8 cellular contexts compared by ENCODE assay signal in the genomic region with DNA sequence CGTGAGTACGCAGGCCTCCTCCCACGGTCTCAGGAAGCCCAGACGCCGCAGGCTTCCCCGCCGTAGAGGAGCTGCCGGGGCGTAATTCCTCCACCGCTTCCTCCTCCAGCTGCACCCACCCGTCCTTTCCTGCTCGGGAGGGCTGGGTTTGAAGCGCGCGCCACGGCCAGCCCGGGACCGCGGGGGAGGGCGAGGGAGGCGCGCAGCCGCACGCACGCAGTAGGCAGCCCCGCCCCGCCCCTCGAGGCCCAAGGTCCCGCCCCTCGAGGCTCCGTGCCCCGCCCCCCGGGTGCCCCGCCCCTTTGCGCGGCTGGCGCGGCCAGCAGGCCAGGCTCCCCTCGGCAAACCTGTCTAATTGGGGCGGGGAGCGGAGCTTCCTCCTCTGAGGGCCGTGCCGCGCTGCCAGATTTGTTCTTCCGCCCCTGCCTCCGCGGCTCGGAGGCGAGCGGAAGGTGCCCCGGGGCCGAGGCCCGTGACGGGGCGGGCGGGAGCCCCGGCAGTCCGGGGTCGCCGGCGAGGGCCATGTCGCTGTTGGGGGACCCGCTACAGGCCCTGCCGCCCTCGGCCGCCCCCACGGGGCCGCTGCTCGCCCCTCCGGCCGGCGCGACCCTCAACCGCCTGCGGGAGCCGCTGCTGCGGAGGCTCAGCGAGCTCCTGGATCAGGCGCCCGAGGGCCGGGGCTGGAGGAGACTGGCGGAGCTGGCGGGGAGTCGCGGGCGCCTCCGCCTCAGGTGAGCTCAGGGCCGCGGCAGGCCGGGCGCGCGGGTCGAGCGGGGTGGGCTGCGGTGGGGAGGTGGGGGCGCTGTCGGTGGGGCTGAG. TPM values are rescaled to one million over a fixed set of nuclear protein-coding genes. Genes with fewer than 3 reads are reported as not detected.
DNase-seq lines count a peak whose midpoint lies in the region; ATAC-seq and TF ChIP-seq lines count a peak whose summit lies in the region.

A gene with protein sequence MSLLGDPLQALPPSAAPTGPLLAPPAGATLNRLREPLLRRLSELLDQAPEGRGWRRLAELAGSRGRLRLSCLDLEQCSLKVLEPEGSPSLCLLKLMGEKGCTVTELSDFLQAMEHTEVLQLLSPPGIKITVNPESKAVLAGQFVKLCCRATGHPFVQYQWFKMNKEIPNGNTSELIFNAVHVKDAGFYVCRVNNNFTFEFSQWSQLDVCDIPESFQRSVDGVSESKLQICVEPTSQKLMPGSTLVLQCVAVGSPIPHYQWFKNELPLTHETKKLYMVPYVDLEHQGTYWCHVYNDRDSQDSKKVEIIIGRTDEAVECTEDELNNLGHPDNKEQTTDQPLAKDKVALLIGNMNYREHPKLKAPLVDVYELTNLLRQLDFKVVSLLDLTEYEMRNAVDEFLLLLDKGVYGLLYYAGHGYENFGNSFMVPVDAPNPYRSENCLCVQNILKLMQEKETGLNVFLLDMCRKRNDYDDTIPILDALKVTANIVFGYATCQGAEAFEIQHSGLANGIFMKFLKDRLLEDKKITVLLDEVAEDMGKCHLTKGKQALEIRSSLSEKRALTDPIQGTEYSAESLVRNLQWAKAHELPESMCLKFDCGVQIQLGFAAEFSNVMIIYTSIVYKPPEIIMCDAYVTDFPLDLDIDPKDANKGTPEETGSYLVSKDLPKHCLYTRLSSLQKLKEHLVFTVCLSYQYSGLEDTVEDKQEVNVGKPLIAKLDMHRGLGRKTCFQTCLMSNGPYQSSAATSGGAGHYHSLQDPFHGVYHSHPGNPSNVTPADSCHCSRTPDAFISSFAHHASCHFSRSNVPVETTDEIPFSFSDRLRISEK (plus strand): TSS at position 344 of the 819 bp plus-strand sequence. CDS start 179 bp downstream, at position 523.

- H3K27me3 ChIP-seq in ovary (no peaks in the 10 kb centered on the region), thymus (ENCODE audit: control insufficient read depth, insufficient read depth) (no peaks in the 10 kb centered on the region)

- ATAC-seq in HG02610 (IDR thresholded peaks at IDR 0.05; ENCODE audit: unreplicated experiment): peak; percentile 77
- peak; percentile 79 to 87 for ATAC-seq in activated naive CD4-positive, alpha-beta T cell treated with anti-CD3 and anti-CD28 coated beads, Interleukin-2, amount 50 U/mL, for 72 hours

- intact Hi-C loops in ovary (cut with DNase I): no loop called here

- H3K27ac ChIP-seq in ovary (peak within 1 kb of the TSS; percentile 80 to 93), thymus (ENCODE audit: low read depth) (peak within 1 kb of the TSS; percentile 89)

- H3K9me3 ChIP-seq in ovary: no peaks in the 10 kb centered on the region
- H3K9me3 ChIP-seq in thymus (ENCODE audit: control insufficient read depth): no peaks in the 10 kb centered on the region

- H3K36me3 Mint-ChIP-seq in activated naive CD4-positive, alpha-beta T cell treated with anti-CD3 and anti-CD28 coated beads, Interleukin-2, amount 50 U/mL, for 72 hours: peaks cover 10 to 30% of the 10 kb centered on the region in 2 donors
- H3K36me3 Mint-ChIP-seq in glutamatergic neuron (ENCODE audit: unreplicated experiment): no peaks in the 10 kb centered on the region

- H3K27ac Mint-ChIP-seq in activated naive CD4-positive, alpha-beta T cell treated with anti-CD3 and anti-CD28 coated beads, Interleukin-2, amount 50 U/mL, for 72 hours: peak within 1 kb of the TSS; percentile 90 to 98
- peak within 1 kb of the TSS; percentile 59 for H3K27ac Mint-ChIP-seq in glutamatergic neuron (ENCODE audit: unreplicated experiment)

- H3K4me1 ChIP-seq in ovary (ENCODE audit: insufficient read depth): peaks cover 3% of the 10 kb centered on the region
- H3K4me1 ChIP-seq in thymus (ENCODE audit: control insufficient read depth, insufficient read depth, low read length): peaks cover 10% of the 10 kb centered on the region

- no peaks in the 10 kb centered on the region for H3K27me3 Mint-ChIP-seq in glutamatergic neuron (ENCODE audit: unreplicated experiment)

- no peaks in the 10 kb centered on the region for H3K36me3 ChIP-seq in ovary
- no peaks in the 10 kb centered on the region for H3K36me3 ChIP-seq in thymus (ENCODE audit: control insufficient read depth, insufficient read depth)

- no peaks in the 10 kb centered on the region for H3K4me1 Mint-ChIP-seq in glutamatergic neuron (ENCODE audit: low read depth, unreplicated experiment)

- TF ChIP-seq CTCF in GM10266 (IDR thresholded peaks at IDR 0.05; ENCODE audit: control insufficient read depth, insufficient read depth, low read depth, missing control alignments) (peak; percentile 17), glutamatergic neuron (IDR thresholded peaks at IDR 0.05; ENCODE audit: partially characterized antibody, unreplicated experiment) (no peak), ovary (IDR thresholded peaks at IDR 0.05) (peak in 2 of 3 donors; percentile 13 to 37)

- H3K4me3 ChIP-seq in ovary (peak within 1 kb of the TSS; percentile 92), thymus (ENCODE audit: low read length) (peak within 1 kb of the TSS; percentile 69)

- WGBS in ovary, 3 donors: 0 to 1% (median 0%) methylated on average over 17 to 97 of the region's 98 CpGs
- under 1% methylated on average over 98 of the region's 98 CpGs for WGBS in thymus

- DNase-seq in GM10266 (ENCODE audit: extremely low spot score) (peak; percentile 95), NCI-H1105 (lab: John Stamatoyannopoulos, UW) (peak; percentile 89), SKM-1 (lab: John Stamatoyannopoulos, UW; ENCODE audit: unreplicated experiment) (peak; percentile 95), glutamatergic neuron (peak; percentile 97), ovary (peak; percentile 91 to 97 (median 95))
- DNase-seq in activated naive CD4-positive, alpha-beta T cell treated with anti-CD3 and anti-CD28 coated beads, Interleukin-2, amount 50 U/mL, for 72 hours (ENCODE audit: low spot score in 2 of 2): peak; percentile 92 to 96

- peak; percentile 59 for TF ChIP-seq POLR2A in ovary (IDR thresholded peaks at IDR 0.05)

- peak within 1 kb of the TSS; percentile 90 for H3K4me3 Mint-ChIP-seq in glutamatergic neuron (ENCODE audit: unreplicated experiment)

- peaks cover 0 to 3% of the 10 kb centered on the region in 2 donors for H3K9me3 Mint-ChIP-seq in activated naive CD4-positive, alpha-beta T cell treated with anti-CD3 and anti-CD28 coated beads, Interleukin-2, amount 50 U/mL, for 72 hours
- no peaks in the 10 kb centered on the region for H3K9me3 Mint-ChIP-seq in glutamatergic neuron (ENCODE audit: unreplicated experiment)

- TF ChIP-seq EP300 in ovary (IDR thresholded peaks at IDR 0.05): no peak

RNA-seq across cellular contexts. Expression of the gene that starts here (rescaled TPM):
- 10 to 100 TPM; 34.0 to 70.8 TPM for total RNA-seq in activated naive CD4-positive, alpha-beta T cell treated with anti-CD3 and anti-CD28 coated beads, Interleukin-2, amount 50 U/mL, for 72 hours
- total RNA-seq in glutamatergic neuron (ENCODE audit: unreplicated experiment) (8.5 TPM), ovary (10 to 100 TPM; 14.5 to 24.7 (median 19.0) TPM)
- polyA plus RNA-seq in ovary (10 to 100 TPM in 1 of 2 donors, 1 to 10 TPM in 1; 9.0 to 14.3 TPM), thymus (35.2 TPM)

Comparison
In these comparisons a context has a peak if more than half of its experiments do, and no peak if none do; other contexts are left out.
1. Peak in every context shown above with its lines: DNase-seq, ATAC-seq, H3K4me3 ChIP-seq and H3K27ac ChIP-seq.